ENCODE assay signal across 14 cellular contexts in the genomic region with DNA sequence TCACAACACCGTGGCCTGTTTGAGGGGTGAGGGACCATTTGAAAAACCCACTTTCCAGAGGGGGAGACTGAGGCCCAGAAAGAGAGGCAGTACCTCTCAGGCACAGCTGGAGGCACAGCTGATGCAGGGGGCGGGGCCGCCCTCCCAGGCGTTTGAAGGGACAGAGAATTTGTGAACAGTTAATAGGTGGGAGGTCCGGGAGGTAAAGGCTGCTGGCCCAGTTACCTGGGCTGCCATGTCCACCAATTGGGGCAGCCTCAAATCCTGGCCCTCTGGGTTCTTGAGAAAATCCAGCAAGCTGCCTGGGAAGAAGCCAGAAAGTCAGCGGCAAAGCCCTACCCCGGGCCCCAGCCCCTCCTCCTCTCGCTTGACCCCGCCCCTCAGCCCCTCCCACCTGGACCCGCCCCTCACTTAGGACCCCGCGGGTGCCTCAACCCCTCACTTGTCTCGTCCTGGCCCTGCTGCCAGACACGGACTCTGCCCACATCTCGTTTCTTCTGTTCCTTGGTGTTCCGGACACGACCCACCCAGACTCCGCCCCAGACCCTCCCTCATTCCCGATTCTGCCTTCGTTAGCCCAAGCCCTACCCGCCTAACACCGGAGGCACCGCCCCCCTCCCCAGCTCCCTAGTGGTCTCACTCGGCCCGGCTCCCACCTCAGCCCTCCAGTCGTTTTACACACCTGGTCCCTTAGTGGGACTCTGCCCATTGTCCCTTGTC. TPM values are rescaled to one million over a fixed set of nuclear protein-coding genes. Genes with fewer than 3 reads are reported as not detected.
DNase-seq lines count a peak whose midpoint lies in the region; ATAC-seq and TF ChIP-seq lines count a peak whose summit lies in the region.
"Had no signal": no experiment of that assay in that cellular context is flagged by ENCODE, and none has a peak within 500 bp of the region (broad histone marks: within the 10 kb centered on the region; RNA-seq: fewer than 3 reads in every experiment).

No MANE protein-coding gene starts in this region.

- H3K27me3 ChIP-seq in HUES6 (ENCODE audit: control insufficient read depth, insufficient read depth, low read length): peaks cover 15% of the 10 kb centered on the region; the same call in 1 of the 2 replicates
- H3K27me3 ChIP-seq in endodermal cell (ENCODE audit: control insufficient read depth, insufficient read depth, low read length, poor library complexity, severe bottlenecking): peaks cover 4% of the 10 kb centered on the region
- H3K27me3 ChIP-seq in neutrophil: no peaks in the 10 kb centered on the region

- H3K36me3 ChIP-seq in HUES6 (ENCODE audit: control insufficient read depth, insufficient read depth, low read length): no peaks in the 10 kb centered on the region
- no peaks in the 10 kb centered on the region for H3K36me3 ChIP-seq in endodermal cell (ENCODE audit: control insufficient read depth, insufficient read depth, low read length)
- peaks cover 95% of the 10 kb centered on the region for H3K36me3 ChIP-seq in neutrophil

- H3K4me1 ChIP-seq in HUES6 (ENCODE audit: control insufficient read depth, insufficient read depth, low read length): peaks cover 10% of the 10 kb centered on the region
- H3K4me1 ChIP-seq in endodermal cell (ENCODE audit: control insufficient read depth, insufficient read depth, low read length): no peaks in the 10 kb centered on the region
- peaks cover 46 to 51% of the 10 kb centered on the region in 2 experiments for H3K4me1 ChIP-seq in neutrophil (ENCODE audit: control insufficient read depth in 1 of 2, insufficient read depth in 1 of 2, low read depth in 1 of 2, low read length in 1 of 2)

- TF ChIP-seq CTCF in endodermal cell (conservative IDR thresholded peaks at IDR 0.05) (no peak), neutrophil (IDR thresholded peaks at IDR 0.05) (no peak)

- DNase-seq in endodermal cell (peak; percentile 92), DMS 273 (lab: John Stamatoyannopoulos, UW; ENCODE audit: unreplicated experiment) (no peak)
- no peak for DNase-seq in activated CD8-positive, alpha-beta memory T cell treated with anti-CD3 and anti-CD28 coated beads, Interleukin-2, amount 50 U/mL, for 4 hours
- DNase-seq: activated CD4-positive, alpha-beta T cell treated with anti-CD3 and anti-CD28 coated beads for 36 hours; activated gamma-delta T cell; caudate nucleus; NCI-H1105 had no signal

- H3K4me1 Mint-ChIP-seq in endodermal cell: peaks cover 8% of the 10 kb centered on the region

- H3K27ac ChIP-seq in HUES6 (ENCODE audit: low read depth, low read length) (no peak overlapping the region), endodermal cell (ENCODE audit: low read depth, low read length) (no peak overlapping the region), neutrophil (peak overlapping the region; percentile 99)

- no peak for ATAC-seq in HG03521 (IDR thresholded peaks at IDR 0.05; ENCODE audit: unreplicated experiment)
- ATAC-seq: activated CD4-positive, alpha-beta T cell treated with anti-CD3 and anti-CD28 coated beads for 36 hours had no signal

- peak overlapping the region; percentile 59 for H3K27ac Mint-ChIP-seq in endodermal cell

- 14 to 16% methylated on average over 9 to 26 of the region's 26 CpGs for WGBS in endodermal cell (ENCODE audit: insufficient coverage in 1 of 2, insufficient read length in 1 of 2), 2 experiments

- H3K4me3 ChIP-seq in HUES6 (ENCODE audit: low read depth, low read length) (peak overlapping the region; percentile 63), endodermal cell (ENCODE audit: low read length) (peak overlapping the region; percentile 60), neutrophil (ENCODE audit: low read depth in 1 of 2, low read length in 1 of 2) (no peak overlapping the region)

- H3K9me3 ChIP-seq in HUES6 (ENCODE audit: control insufficient read depth, insufficient read depth, low read depth, low read length) (no peaks in the 10 kb centered on the region), endodermal cell (ENCODE audit: control insufficient read depth, low read length) (no peaks in the 10 kb centered on the region), neutrophil (peaks cover 18% of the 10 kb centered on the region)

- H3K9ac ChIP-seq in HUES6 (ENCODE audit: low read length) (no peak overlapping the region), endodermal cell (ENCODE audit: extremely low read depth, low read length, poor library complexity, severe bottlenecking) (no peak overlapping the region)

- H3K9me3 Mint-ChIP-seq in endodermal cell: no peaks in the 10 kb centered on the region

- peak overlapping the region; percentile 74 for H3K4me3 Mint-ChIP-seq in endodermal cell
- H3K4me3 Mint-ChIP-seq: activated CD4-positive, alpha-beta T cell treated with anti-CD3 and anti-CD28 coated beads for 36 hours had no signal

- H3K36me3 Mint-ChIP-seq in endodermal cell (ENCODE audit: low read depth): no peaks in the 10 kb centered on the region

- peaks cover 11% of the 10 kb centered on the region for H3K27me3 Mint-ChIP-seq in endodermal cell (ENCODE audit: insufficient read depth)
- H3K27me3 Mint-ChIP-seq: activated CD4-positive, alpha-beta T cell treated with anti-CD3 and anti-CD28 coated beads for 36 hours had no signal

RNA-seq across cellular contexts. Expression of a gene that starts 10.8 kb away (rescaled TPM):
- total RNA-seq in endodermal cell: 10 to 100 TPM; 39.3 to 41.2 TPM
- 52.1 TPM for polyA plus RNA-seq in endodermal cell (2013, experiment 1 of 2)
- polyA plus RNA-seq in endodermal cell (2013, experiment 2 of 2): 50.1 TPM

RNA-seq across cellular contexts. Expression of a gene that starts 20.2 kb away (rescaled TPM):
- not detected for total RNA-seq in endodermal cell
- polyA plus RNA-seq in endodermal cell (2013, experiment 1 of 2): 0.14 TPM
- polyA plus RNA-seq in endodermal cell (2013, experiment 2 of 2): not detected
- total RNA-seq: HT-29, kidney epithelial cell, NCI-H460 had no signal
- polyA plus RNA-seq: neural cell had no signal

RNA-seq across cellular contexts. Expression of a gene that starts 57.2 kb away (rescaled TPM):
- 1 to 10 TPM in 1 of 2 donors, under 1 TPM in 1; 0.71 to 1.1 TPM for total RNA-seq in endodermal cell
- 27.2 TPM for polyA plus RNA-seq in endodermal cell (2013, experiment 1 of 2)
- 22.0 TPM for polyA plus RNA-seq in endodermal cell (2013, experiment 2 of 2)

Comparison
In these comparisons a context has a peak if more than half of its experiments do, and no peak if none do; other contexts are left out.
1. H3K4me3 ChIP-seq: peak in HUES6 (single experiment) and endodermal cell (single experiment); none in neutrophil (0 of 2).